Comparison of ENCODE assay signal across 26 cellular contexts in genomic region chr15:69943637-69944036, GRCh38.
"Had no signal": no experiment of that assay in that cellular context is flagged by ENCODE, and none has a peak within 500 bp of the region (broad histone marks: within the 10 kb centered on the region; RNA-seq: fewer than 3 reads in every experiment).

No MANE protein-coding gene starts in this region.

- H3K4me1 ChIP-seq: suprapubic skin, testis, thyroid gland, tibial artery, tibial nerve, transverse colon, upper lobe of left lung, upper lobe of right lung, uterus, vagina had no signal

- H3K36me3 ChIP-seq: stomach, suprapubic skin, thoracic aorta, thyroid gland, tibial artery, tibial nerve, transverse colon, upper lobe of left lung, upper lobe of right lung, uterus, vagina had no signal

- ATAC-seq: stimulated activated effector memory CD8-positive, alpha-beta T cell treated with anti-CD3 and anti-CD28 coated beads, Interleukin-12 subunit alpha, Interleukin-12 subunit beta, amount 100 ng/mL, for 72 hours; stimulated activated memory B cell treated with anti-CD40 and anti-IgM and Interleukin-4, amounts not matched to agents 10 μg/mL and 1 μg/mL and 100 μg/mL, for 72 hours; stimulated activated naive B cell treated with anti-CD40 and anti-IgM and Interleukin-4, amounts not matched to agents 10 μg/mL and 1 μg/mL and 100 μg/mL, for 72 hours; stimulated activated naive CD8-positive, alpha-beta T cell treated with anti-CD3 and anti-CD28 coated beads, Interleukin-15, amount 100 ng/mL, for 72 hours; stimulated activated naive CD8-positive, alpha-beta T cell treated with anti-CD3 and anti-CD28 coated beads, Interleukin-15, Interleukin-2, amounts not matched to agents 100 U/mL and 50 U/mL, for 24 hours; upper lobe of right lung had no signal

- H3K27ac ChIP-seq: stomach, suprapubic skin, testis, thoracic aorta, thyroid gland, tibial artery, tibial nerve, transverse colon, upper lobe of left lung, upper lobe of right lung, uterus, vagina had no signal

- DNase-seq: stimulated activated CD4-positive, alpha-beta T cell treated with anti-CD3 and anti-CD28 coated beads, Interleukin-2, amount 100 ng/mL, for 48 hours; stimulated activated CD4-positive, alpha-beta T cell treated with anti-CD3 and anti-CD28 coated beads, Interleukin-4, amount 100 ng/mL, for 1 hour; stimulated activated CD4-positive, alpha-beta T cell treated with anti-CD3 and anti-CD28 coated beads, Interleukin-4, amount 100 ng/mL, for 24 hours; stimulated activated CD4-positive, alpha-beta T cell treated with anti-CD3 and anti-CD28 coated beads, Interleukin-4, amount 100 ng/mL, for 4 hours; stimulated activated CD8-positive, alpha-beta memory T cell treated with anti-CD3 and anti-CD28 coated beads, Interleukin-4, amount 100 ng/mL, for 48 hours; stimulated activated naive B cell treated with anti-CD40 and anti-IgM and Interleukin-4, amounts not matched to agents 10 μg/mL and 1 μg/mL and 100 μg/mL, for 72 hours; stimulated activated naive CD4-positive, alpha-beta T cell; stimulated activated naive CD4-positive, alpha-beta T cell treated with Interleukin-2 at 50 U/mL for 16 hours; stimulated activated naive CD8-positive, alpha-beta T cell treated with anti-CD3 and anti-CD28 coated beads, Interleukin-15, amount 100 ng/mL, for 72 hours; stimulated activated naive CD8-positive, alpha-beta T cell treated with anti-CD3 and anti-CD28 coated beads, Interleukin-15, Interleukin-2, amounts not matched to agents 100 U/mL and 50 U/mL, for 24 hours; stomach; substantia nigra; testis; thyroid gland; tibial artery; transverse colon; trophoblast cell; upper lobe of right lung; uterus had no signal

- H3K27me3 ChIP-seq: testis, thyroid gland, tibial artery, tibial nerve, transverse colon, upper lobe of left lung, upper lobe of right lung, uterus, vagina had no signal

- H3K9me3 ChIP-seq: stomach, suprapubic skin, testis, thoracic aorta, thyroid gland, tibial artery, tibial nerve, transverse colon, upper lobe of left lung, upper lobe of right lung, uterus, vagina had no signal

- H3K4me3 ChIP-seq: stomach, suprapubic skin, testis, thoracic aorta, thyroid gland, tibial artery, tibial nerve, transverse colon, upper lobe of left lung, upper lobe of right lung, uterus, vagina had no signal
